8 cellular contexts compared by ENCODE assay signal in the genomic region with DNA sequence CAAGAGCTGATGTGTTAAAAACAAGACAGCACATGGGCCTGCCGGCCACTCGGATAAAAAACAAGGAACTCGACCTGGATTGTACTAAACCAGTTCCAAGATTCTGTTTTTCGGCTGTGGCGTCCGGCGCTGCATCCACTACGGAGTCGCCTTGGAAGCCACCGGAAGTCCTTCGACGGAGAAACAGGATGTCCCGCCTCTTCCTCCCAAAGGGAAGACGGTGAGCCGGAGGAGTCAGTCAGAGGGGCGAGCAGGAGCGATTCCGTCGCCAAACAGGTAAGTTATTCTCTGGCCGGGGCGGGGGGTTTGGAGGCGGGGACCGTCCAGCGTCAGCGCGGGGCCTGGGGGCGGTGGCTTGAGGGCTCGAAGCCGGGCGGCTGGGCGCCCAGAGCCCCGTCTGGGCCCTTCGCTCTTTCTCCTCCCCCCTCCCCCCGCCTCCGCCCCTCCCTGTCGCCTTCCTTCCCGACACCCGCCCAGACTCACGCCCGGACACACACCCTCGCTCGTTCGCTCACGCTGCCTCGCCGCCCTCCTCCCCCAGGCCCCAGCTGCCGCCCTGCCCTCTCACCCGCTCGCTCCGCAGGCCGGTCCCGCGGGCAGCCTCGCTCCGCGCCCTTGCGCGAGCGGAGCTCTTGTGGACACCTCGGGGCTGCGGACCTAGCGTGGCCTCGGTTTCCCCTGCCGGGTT. TPM values are rescaled to one million over a fixed set of nuclear protein-coding genes. Genes with fewer than 3 reads are reported as not detected.
DNase-seq lines count a peak whose midpoint lies in the region; ATAC-seq and TF ChIP-seq lines count a peak whose summit lies in the region.

A gene with protein sequence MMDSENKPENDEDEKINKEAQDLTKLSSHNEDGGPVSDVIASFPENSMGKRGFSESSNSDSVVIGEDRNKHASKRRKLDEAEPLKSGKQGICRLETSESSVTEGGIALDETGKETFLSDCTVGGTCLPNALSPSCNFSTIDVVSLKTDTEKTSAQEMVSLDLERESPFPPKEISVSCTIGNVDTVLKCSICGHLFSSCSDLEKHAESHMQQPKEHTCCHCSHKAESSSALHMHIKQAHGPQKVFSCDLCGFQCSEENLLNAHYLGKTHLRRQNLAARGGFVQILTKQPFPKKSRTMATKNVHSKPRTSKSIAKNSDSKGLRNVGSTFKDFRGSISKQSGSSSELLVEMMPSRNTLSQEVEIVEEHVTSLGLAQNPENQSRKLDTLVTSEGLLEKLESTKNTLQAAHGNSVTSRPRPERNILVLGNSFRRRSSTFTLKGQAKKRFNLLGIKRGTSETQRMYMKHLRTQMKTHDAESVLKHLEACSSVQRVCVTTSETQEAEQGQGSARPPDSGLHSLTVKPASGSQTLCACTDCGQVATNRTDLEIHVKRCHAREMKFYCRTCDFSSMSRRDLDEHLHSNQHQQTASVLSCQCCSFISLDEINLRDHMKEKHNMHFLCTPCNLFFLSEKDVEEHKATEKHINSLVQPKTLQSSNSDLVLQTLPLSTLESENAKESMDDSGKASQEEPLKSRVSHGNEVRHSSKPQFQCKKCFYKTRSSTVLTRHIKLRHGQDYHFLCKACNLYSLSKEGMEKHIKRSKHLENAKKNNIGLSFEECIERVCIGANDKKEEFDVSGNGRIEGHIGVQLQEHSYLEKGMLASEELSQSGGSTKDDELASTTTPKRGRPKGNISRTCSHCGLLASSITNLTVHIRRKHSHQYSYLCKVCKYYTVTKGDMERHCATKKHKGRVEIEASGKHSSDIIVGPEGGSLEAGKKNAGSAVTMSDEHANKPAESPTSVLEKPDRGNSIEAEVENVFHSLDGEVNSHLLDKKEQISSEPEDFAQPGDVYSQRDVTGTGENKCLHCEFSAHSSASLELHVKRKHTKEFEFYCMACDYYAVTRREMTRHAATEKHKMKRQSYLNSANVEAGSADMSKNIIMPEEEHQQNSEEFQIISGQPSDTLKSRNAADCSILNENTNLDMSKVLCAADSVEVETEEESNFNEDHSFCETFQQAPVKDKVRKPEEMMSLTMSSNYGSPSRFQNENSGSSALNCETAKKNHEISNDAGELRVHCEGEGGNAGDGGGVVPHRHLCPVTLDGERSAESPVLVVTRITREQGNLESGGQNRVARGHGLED (N-terminal part only) (plus strand): TSS at position 209 of the 688 bp plus-strand sequence. CDS start 33,150 bp downstream, outside the sequence.

- H3K4me3 ChIP-seq in GM12875 (ENCODE audit: low read depth, low read length) = peak within 1 kb of the TSS; percentile 91
- peak within 1 kb of the TSS; percentile 88 for H3K4me3 ChIP-seq in SU-DHL-6 (ENCODE audit: insufficient read depth, low read length, poor library complexity, severe bottlenecking)
- H3K4me3 ChIP-seq in cardiac muscle cell = peak within 1 kb of the TSS; percentile 74
- peak within 1 kb of the TSS; percentile 96 for H3K4me3 ChIP-seq in parathyroid adenoma (ENCODE audit: low read depth, low read length)
- peak within 1 kb of the TSS; percentile 88 to 96 (median 90) for H3K4me3 ChIP-seq in transverse colon

- H3K27me3 Mint-ChIP-seq in activated naive CD8-positive, alpha-beta T cell treated with anti-CD3 and anti-CD28 coated beads, Interleukin-2, amount 10 ng/mL, durations not matched to agents 7 days and 5 days = no peaks in the 10 kb centered on the region

- no peaks in the 10 kb centered on the region for H3K9me3 ChIP-seq in SU-DHL-6 (ENCODE audit: insufficient read depth, low read length)
- no peaks in the 10 kb centered on the region for H3K9me3 ChIP-seq in cardiac muscle cell (ENCODE audit: low read depth)
- H3K9me3 ChIP-seq in parathyroid adenoma (ENCODE audit: control insufficient read depth, low read length) = peaks cover 2% of the 10 kb centered on the region
- H3K9me3 ChIP-seq in transverse colon = no peaks in the 10 kb centered on the region

- H2AFZ ChIP-seq in SU-DHL-6 (ENCODE audit: low read depth, low read length, severe bottlenecking) = peak within 1 kb of the TSS; percentile 95
- H2AFZ ChIP-seq in parathyroid adenoma = peak within 1 kb of the TSS; percentile 97

- 0 to 1% methylated on average over 2 to 58 of the region's 64 CpGs for WGBS in transverse colon (ENCODE audit: low coverage in 1 of 2), 2 donors

- H3K4me1 Mint-ChIP-seq in activated naive CD8-positive, alpha-beta T cell treated with anti-CD3 and anti-CD28 coated beads, Interleukin-2, amount 10 ng/mL, durations not matched to agents 7 days and 5 days = peaks cover 36% of the 10 kb centered on the region

- in situ Hi-C loops in transverse colon (cut with MboI; ENCODE audit: low pct_ligation_motif_present in 1 of 4, low pct_unique_long_range_greater_than_20kb in 1 of 4, low sequenced_read_pairs in 3 of 4) = no loop called here

- H3K27me3 ChIP-seq in SU-DHL-6 (ENCODE audit: low read length) (no peaks in the 10 kb centered on the region), cardiac muscle cell (no peaks in the 10 kb centered on the region), parathyroid adenoma (ENCODE audit: control insufficient read depth, insufficient read depth, low read length) (no peaks in the 10 kb centered on the region), transverse colon (no peaks in the 10 kb centered on the region)

- ATAC-seq in HG02763 (IDR thresholded peaks at IDR 0.05; ENCODE audit: unreplicated experiment) = peak; percentile 73
- peak; percentile 79 for ATAC-seq in activated naive CD8-positive, alpha-beta T cell treated with anti-CD3 and anti-CD28 coated beads, Interleukin-2, amount 10 ng/mL, durations not matched to agents 7 days and 5 days (ENCODE audit: low read depth)

- peak within 1 kb of the TSS; percentile 92 for H3K27ac Mint-ChIP-seq in activated naive CD8-positive, alpha-beta T cell treated with anti-CD3 and anti-CD28 coated beads, Interleukin-2, amount 10 ng/mL, durations not matched to agents 7 days and 5 days

- H3K4me1 ChIP-seq in cardiac muscle cell (ENCODE audit: low read depth) (peaks cover 14% of the 10 kb centered on the region), parathyroid adenoma (peaks cover 9% of the 10 kb centered on the region), transverse colon (peaks cover 15 to 26% (median 24%) of the 10 kb centered on the region in 4 donors)

- peak within 1 kb of the TSS; percentile 82 for H3K9ac ChIP-seq in SU-DHL-6 (ENCODE audit: low read length)
- H3K9ac ChIP-seq in parathyroid adenoma = peak within 1 kb of the TSS; percentile 91

- POLR2A ChIA-PET in activated naive CD8-positive, alpha-beta T cell treated with anti-CD3 and anti-CD28 coated beads, Interleukin-2, amount 10 ng/mL, durations not matched to agents 7 days and 5 days (lab: Charles Lee) = interaction anchor here (0.7 to 1.6 kb wide), 11 partner anchors 30 to 649 kb away, joined by 3 to 10 read pairs (median 4); partner anchors contain the start of genes CNDP2, PTGR3 and TSHZ1

- no peak for TF ChIP-seq CTCF in GM12875 (IDR thresholded peaks at IDR 0.05; ENCODE audit: borderline replicate concordance, insufficient read depth, low read depth, low read length)
- no peak for TF ChIP-seq CTCF in SU-DHL-6 (IDR thresholded peaks at IDR 0.05; ENCODE audit: insufficient read depth, low read length, poor library complexity, severe bottlenecking)
- no peak for TF ChIP-seq CTCF in cardiac muscle cell (IDR thresholded peaks at IDR 0.05; ENCODE audit: low read depth, low read length)
- no peak for TF ChIP-seq CTCF in parathyroid adenoma (IDR thresholded peaks at IDR 0.05)
- no peak for TF ChIP-seq CTCF in transverse colon (IDR thresholded peaks at IDR 0.05)

- peaks cover 9% of the 10 kb centered on the region for H3K9me3 Mint-ChIP-seq in activated naive CD8-positive, alpha-beta T cell treated with anti-CD3 and anti-CD28 coated beads, Interleukin-2, amount 10 ng/mL, durations not matched to agents 7 days and 5 days

- peak within 1 kb of the TSS; percentile 91 for H3K27ac ChIP-seq in SU-DHL-6 (ENCODE audit: low read depth, low read length)
- H3K27ac ChIP-seq in cardiac muscle cell = peak within 1 kb of the TSS; percentile 99
- peak within 1 kb of the TSS; percentile 98 for H3K27ac ChIP-seq in parathyroid adenoma
- H3K27ac ChIP-seq in transverse colon = peak within 1 kb of the TSS; percentile 98 to 99 (median 98)

- peak; percentile 69 for TF ChIP-seq POLR2A in transverse colon (IDR thresholded peaks at IDR 0.05)

- 0 out of 2 replicates have a peak, but pooled peaks cover 6% of the 10 kb centered on the region for H3F3A ChIP-seq in SU-DHL-6 (ENCODE audit: insufficient read depth)

- H3K36me3 Mint-ChIP-seq in activated naive CD8-positive, alpha-beta T cell treated with anti-CD3 and anti-CD28 coated beads, Interleukin-2, amount 10 ng/mL, durations not matched to agents 7 days and 5 days = peaks cover 36% of the 10 kb centered on the region

- DNase-seq in NCI-H1417 (lab: John Stamatoyannopoulos, UW) (peak; percentile 88 to 100 (median 99)), cardiac muscle cell (ENCODE audit: low read depth in 1 of 2, low spot score in 1 of 2) (peak; percentile 94 to 95), transverse colon (peak; percentile 90)
- DNase-seq in activated naive CD8-positive, alpha-beta T cell treated with anti-CD3 and anti-CD28 coated beads, Interleukin-2, amount 10 ng/mL, durations not matched to agents 7 days and 5 days = peak; percentile 87

- H3K36me3 ChIP-seq in SU-DHL-6 (ENCODE audit: low read length) = 0 out of 2 replicates have a peak, but pooled peaks cover 3% of the 10 kb centered on the region
- H3K36me3 ChIP-seq in cardiac muscle cell = no peaks in the 10 kb centered on the region
- H3K36me3 ChIP-seq in parathyroid adenoma (ENCODE audit: control insufficient read depth, insufficient read depth, low read length) = no peaks in the 10 kb centered on the region
- H3K36me3 ChIP-seq in transverse colon = peaks cover 0 to 3% (median 0%) of the 10 kb centered on the region in 4 donors

- no peaks in the 10 kb centered on the region for H3K9me2 ChIP-seq in SU-DHL-6 (replicated peaks; ENCODE audit: insufficient read depth, low read length)

- H3K79me2 ChIP-seq in SU-DHL-6 (ENCODE audit: insufficient read depth, low read length) (peaks cover 63% of the 10 kb centered on the region), parathyroid adenoma (peaks cover 26% of the 10 kb centered on the region)

- H3K4me2 ChIP-seq in SU-DHL-6 (ENCODE audit: low read depth, low read length, poor library complexity, severe bottlenecking) (peak within 1 kb of the TSS; percentile 84), parathyroid adenoma (ENCODE audit: low read length) (peak within 1 kb of the TSS; percentile 93)

- no peaks in the 10 kb centered on the region for H4K20me1 ChIP-seq in SU-DHL-6 (ENCODE audit: low read depth, low read length)

- intact Hi-C loops in transverse colon (cut with DNase I; ENCODE audit: low total_unique reads) = no loop called here

- no peak for TF ChIP-seq EP300 in transverse colon (IDR thresholded peaks at IDR 0.05; ENCODE audit: low read depth)

- H3K4me3 Mint-ChIP-seq in activated naive CD8-positive, alpha-beta T cell treated with anti-CD3 and anti-CD28 coated beads, Interleukin-2, amount 10 ng/mL, durations not matched to agents 7 days and 5 days = peak within 1 kb of the TSS; percentile 92

RNA-seq across cellular contexts. Expression of the gene that starts here (rescaled TPM):
- total RNA-seq in activated naive CD8-positive, alpha-beta T cell treated with anti-CD3 and anti-CD28 coated beads, Interleukin-2, amount 10 ng/mL, durations not matched to agents 7 days and 5 days = 10 to 100 TPM; 16.9 to 17.1 TPM
- total RNA-seq in cardiac muscle cell = 4.2 and 8.0 TPM in 2 replicates
- 4.6 and 4.8 TPM in 2 replicates for polyA plus RNA-seq in cardiac muscle cell
- total RNA-seq in transverse colon = 10 to 100 TPM; 13.5 to 24.1 (median 20.1) TPM

Comparison
In these comparisons a context has a peak if more than half of its experiments do, and no peak if none do; other contexts are left out.
1. Peak in every context shown above with its lines: DNase-seq, ATAC-seq, H3K4me3 ChIP-seq and H3K27ac ChIP-seq.